In genomic region chr1:148522561-148523204, GRCh38 we compare ENCODE assay signal across 8 cellular contexts.
DNase-seq lines count a peak whose midpoint lies in the region; ATAC-seq and TF ChIP-seq lines count a peak whose summit lies in the region.
"Not testable (repeated sequence)": the region's sequence is repeated elsewhere in the genome, so short reads cannot be mapped to it uniquely, and the experiment has no call there.

No MANE protein-coding gene starts in this region.

- TF ChIP-seq CTCF in AG04449 (IDR thresholded peaks at IDR 0.05; ENCODE audit: insufficient read depth, low read length, missing control alignments), result not testable (repeated sequence)

- CTCF ChIA-PET in AG04449 (lab: Yijun Ruan, JAX), result not testable (repeated sequence)

- peak; percentile 96 for TF ChIP-seq POLR2A in GM18951 (IDR thresholded peaks at IDR 0.05; ENCODE audit: extremely low read depth, insufficient read depth, insufficient read length)

- ATAC-seq in HG03103 (IDR thresholded peaks at IDR 0.05; ENCODE audit: low read depth, unreplicated experiment), result peak; percentile 81

- in situ Hi-C loops in GM18951 (cut with MboI; ENCODE audit: low sequenced_read_pairs, unreplicated experiment), result not testable (repeated sequence)

- POLR2A ChIA-PET in AG04449 (lab: Yijun Ruan, JAX), result interaction anchor here (0.6 to 0.7 kb wide), 2 partner anchors 136 to 154 kb away, joined by 3 to 5 read pairs; no protein-coding TSS in a partner anchor

- peak overlapping the region; percentile 49 for H3K4me3 ChIP-seq in AG04449 (ENCODE audit: low read depth, low read length)

- DNase-seq in AG04449 (ENCODE audit: low read depth, low spot score) (peak; percentile 90), NCI-H446 (lab: John Stamatoyannopoulos, UW) (peak; percentile 56 to 93), cerebellar cortex (ENCODE audit: low spot score) (peak; percentile 97), kidney glomerular epithelial cell (lab: John Stamatoyannopoulos, UW) (peak; percentile 99)
- peak; percentile 79 for DNase-seq in activated CD4-positive, CD25-positive, alpha-beta regulatory T cell treated with anti-CD3 and anti-CD28 coated beads, Interleukin-2, amount 50 U/mL, for 72 hours
- peak; percentile 85 to 89 for DNase-seq in stimulated activated CD4-positive, alpha-beta T cell treated with anti-CD3 and anti-CD28 coated beads, Interleukin-12 subunit alpha, Interleukin-12 subunit beta, amount 100 ng/mL, for 24 hours (ENCODE audit: low read depth in 2 of 2)

Comparison
In these comparisons a context has a peak if more than half of its experiments do, and no peak if none do; other contexts are left out.
1. Peak in every context shown above with its lines: DNase-seq, ATAC-seq and H3K4me3 ChIP-seq.